ENCODE assay signal across 1 cellular context in genomic region chr19:54162241-54162805, GRCh38.
TF ChIP-seq lines count a peak whose summit lies in the region.

No MANE protein-coding gene starts in this region.

TF ChIP-seq in K562, 482 proteins besides CTCF, POLR2A, EP300 and RAD21 (continued from another document and continues in another):
- TF ChIP-seq ZNF318 (IDR thresholded peaks at IDR 0.05; ENCODE audit: borderline replicate concordance in 1 of 2, low read depth in 1 of 2) (no peak), FOXK2 (conservative IDR thresholded peaks at IDR 0.05 in 1 of 2, IDR thresholded peaks at IDR 0.05 in 1 of 2; ENCODE audit: low read depth in 2 of 2) (peak; percentile 52 to 66; a peak in 1 of 4 replicates), DLX4 (CRISPR knock-in tag; IDR thresholded peaks at IDR 0.05) (no peak), GTF2B (IDR thresholded peaks at IDR 0.05; ENCODE audit: extremely low read depth, insufficient read length) (no peak), TOE1 (IDR thresholded peaks at IDR 0.05; ENCODE audit: borderline replicate concordance) (no peak), TOE1 (CRISPR knock-in tag; IDR thresholded peaks at IDR 0.05; ENCODE audit: borderline replicate concordance, low read depth) (no peak), ZNF696 (CRISPR knock-in tag; conservative IDR thresholded peaks at IDR 0.05) (no peak), MAZ (CRISPR knock-in tag; conservative IDR thresholded peaks at IDR 0.05 in 1 of 2, IDR thresholded peaks at IDR 0.05 in 1 of 2) (0 out of 4 replicates have a peak, but pooled peaks of 1 of the 2 experiments have one; percentile 37), CC2D1A (IDR thresholded peaks at IDR 0.05) (no peak), ZBTB9 (CRISPR knock-in tag; IDR thresholded peaks at IDR 0.05) (no peak), ATF1 (CRISPR knock-in tag; IDR thresholded peaks at IDR 0.05) (no peak), ATF1 (tag; IDR thresholded peaks at IDR 0.05) (peak; percentile 24; the same call in 1 of the 2 replicates), CBFB (CRISPR knock-in tag; IDR thresholded peaks at IDR 0.05) (no peak), TAF9B (IDR thresholded peaks at IDR 0.05; ENCODE audit: partially characterized antibody) (no peak), ELF1 (tag; IDR thresholded peaks at IDR 0.05) (no peak), SRSF1 (IDR thresholded peaks at IDR 0.05; ENCODE audit: low read depth, low read length) (no peak), KLF13 (tag; IDR thresholded peaks at IDR 0.05; ENCODE audit: borderline replicate concordance, low read depth) (0 out of 2 replicates have a peak, but pooled peaks have one; percentile 12), MYC (IDR thresholded peaks at IDR 0.05; ENCODE audit: low read depth, low read length) (peak; percentile 48; the same call in 1 of the 2 replicates), MYC (CRISPR knock-in tag; IDR thresholded peaks at IDR 0.05; ENCODE audit: borderline replicate concordance, low read depth) (no peak), TRIM25 (IDR thresholded peaks at IDR 0.05; ENCODE audit: borderline replicate concordance) (no peak), GATA2 (CRISPR knock-in tag; IDR thresholded peaks at IDR 0.05) (no peak), ID3 (CRISPR knock-in tag; IDR thresholded peaks at IDR 0.05) (no peak), ID3 (tag; IDR thresholded peaks at IDR 0.05) (no peak), ZNF146 (CRISPR knock-in tag; IDR thresholded peaks at IDR 0.05; ENCODE audit: unreplicated experiment) (no peak), KDM2B (CRISPR knock-in tag; IDR thresholded peaks at IDR 0.05) (no peak), SMAD3 (CRISPR knock-in tag; conservative IDR thresholded peaks at IDR 0.05) (no peak), BRD9 (IDR thresholded peaks at IDR 0.05; ENCODE audit: low read depth, partially characterized antibody) (no peak), ZBED1 (IDR thresholded peaks at IDR 0.05) (no peak), CHD4 (IDR thresholded peaks at IDR 0.05; ENCODE audit: insufficient read depth, insufficient replicate concordance, low read depth, low read length, poor library complexity, severe bottlenecking) (no peak), HDAC2 (IDR thresholded peaks at IDR 0.05) (0 out of 2 replicates have a peak, but pooled peaks have one; percentile 65), STAT5A (IDR thresholded peaks at IDR 0.05; ENCODE audit: borderline replicate concordance, low read length) (peak; percentile 34; the same call in 1 of the 2 replicates)
- TF ChIP-seq, protein P1, sequence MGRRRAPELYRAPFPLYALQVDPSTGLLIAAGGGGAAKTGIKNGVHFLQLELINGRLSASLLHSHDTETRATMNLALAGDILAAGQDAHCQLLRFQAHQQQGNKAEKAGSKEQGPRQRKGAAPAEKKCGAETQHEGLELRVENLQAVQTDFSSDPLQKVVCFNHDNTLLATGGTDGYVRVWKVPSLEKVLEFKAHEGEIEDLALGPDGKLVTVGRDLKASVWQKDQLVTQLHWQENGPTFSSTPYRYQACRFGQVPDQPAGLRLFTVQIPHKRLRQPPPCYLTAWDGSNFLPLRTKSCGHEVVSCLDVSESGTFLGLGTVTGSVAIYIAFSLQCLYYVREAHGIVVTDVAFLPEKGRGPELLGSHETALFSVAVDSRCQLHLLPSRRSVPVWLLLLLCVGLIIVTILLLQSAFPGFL (CRISPR knock-in tag; IDR thresholded peaks at IDR 0.05): no peak
- TF ChIP-seq, protein P2, sequence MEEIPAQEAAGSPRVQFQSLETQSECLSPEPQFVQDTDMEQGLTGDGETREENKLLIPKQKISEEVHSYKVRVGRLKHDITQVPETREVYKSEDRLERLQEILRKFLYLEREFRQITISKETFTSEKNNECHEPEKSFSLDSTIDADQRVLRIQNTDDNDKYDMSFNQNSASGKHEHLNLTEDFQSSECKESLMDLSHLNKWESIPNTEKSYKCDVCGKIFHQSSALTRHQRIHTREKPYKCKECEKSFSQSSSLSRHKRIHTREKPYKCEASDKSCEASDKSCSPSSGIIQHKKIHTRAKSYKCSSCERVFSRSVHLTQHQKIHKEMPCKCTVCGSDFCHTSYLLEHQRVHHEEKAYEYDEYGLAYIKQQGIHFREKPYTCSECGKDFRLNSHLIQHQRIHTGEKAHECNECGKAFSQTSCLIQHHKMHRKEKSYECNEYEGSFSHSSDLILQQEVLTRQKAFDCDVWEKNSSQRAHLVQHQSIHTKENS (CRISPR knock-in tag; IDR thresholded peaks at IDR 0.05): no peak
- TF ChIP-seq, protein P3, sequence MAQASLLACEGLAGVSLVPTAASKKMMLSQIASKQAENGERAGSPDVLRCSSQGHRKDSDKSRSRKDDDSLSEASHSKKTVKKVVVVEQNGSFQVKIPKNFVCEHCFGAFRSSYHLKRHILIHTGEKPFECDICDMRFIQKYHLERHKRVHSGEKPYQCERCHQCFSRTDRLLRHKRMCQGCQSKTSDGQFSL (CRISPR knock-in tag; IDR thresholded peaks at IDR 0.05): peak; percentile 58; the same call in 1 of the 2 replicates
- TF ChIP-seq, protein P3 (tag; IDR thresholded peaks at IDR 0.05): peak in 1 of 2 experiments; percentile 81; a peak in 2 of 4 replicates
- TF ChIP-seq, protein P4, sequence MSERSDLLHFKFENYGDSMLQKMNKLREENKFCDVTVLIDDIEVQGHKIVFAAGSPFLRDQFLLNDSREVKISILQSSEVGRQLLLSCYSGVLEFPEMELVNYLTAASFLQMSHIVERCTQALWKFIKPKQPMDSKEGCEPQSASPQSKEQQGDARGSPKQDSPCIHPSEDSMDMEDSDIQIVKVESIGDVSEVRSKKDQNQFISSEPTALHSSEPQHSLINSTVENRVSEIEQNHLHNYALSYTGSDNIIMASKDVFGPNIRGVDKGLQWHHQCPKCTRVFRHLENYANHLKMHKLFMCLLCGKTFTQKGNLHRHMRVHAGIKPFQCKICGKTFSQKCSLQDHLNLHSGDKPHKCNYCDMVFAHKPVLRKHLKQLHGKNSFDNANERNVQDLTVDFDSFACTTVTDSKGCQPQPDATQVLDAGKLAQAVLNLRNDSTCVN (CRISPR knock-in tag; IDR thresholded peaks at IDR 0.05): no peak
- TF ChIP-seq, protein P5, sequence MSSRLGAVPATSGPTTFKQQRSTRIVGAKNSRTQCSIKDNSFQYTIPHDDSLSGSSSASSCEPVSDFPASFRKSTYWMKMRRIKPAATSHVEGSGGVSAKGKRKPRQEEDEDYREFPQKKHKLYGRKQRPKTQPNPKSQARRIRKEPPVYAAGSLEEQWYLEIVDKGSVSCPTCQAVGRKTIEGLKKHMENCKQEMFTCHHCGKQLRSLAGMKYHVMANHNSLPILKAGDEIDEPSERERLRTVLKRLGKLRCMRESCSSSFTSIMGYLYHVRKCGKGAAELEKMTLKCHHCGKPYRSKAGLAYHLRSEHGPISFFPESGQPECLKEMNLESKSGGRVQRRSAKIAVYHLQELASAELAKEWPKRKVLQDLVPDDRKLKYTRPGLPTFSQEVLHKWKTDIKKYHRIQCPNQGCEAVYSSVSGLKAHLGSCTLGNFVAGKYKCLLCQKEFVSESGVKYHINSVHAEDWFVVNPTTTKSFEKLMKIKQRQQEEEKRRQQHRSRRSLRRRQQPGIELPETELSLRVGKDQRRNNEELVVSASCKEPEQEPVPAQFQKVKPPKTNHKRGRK (tag; IDR thresholded peaks at IDR 0.05): no peak
- TF ChIP-seq, protein P6, sequence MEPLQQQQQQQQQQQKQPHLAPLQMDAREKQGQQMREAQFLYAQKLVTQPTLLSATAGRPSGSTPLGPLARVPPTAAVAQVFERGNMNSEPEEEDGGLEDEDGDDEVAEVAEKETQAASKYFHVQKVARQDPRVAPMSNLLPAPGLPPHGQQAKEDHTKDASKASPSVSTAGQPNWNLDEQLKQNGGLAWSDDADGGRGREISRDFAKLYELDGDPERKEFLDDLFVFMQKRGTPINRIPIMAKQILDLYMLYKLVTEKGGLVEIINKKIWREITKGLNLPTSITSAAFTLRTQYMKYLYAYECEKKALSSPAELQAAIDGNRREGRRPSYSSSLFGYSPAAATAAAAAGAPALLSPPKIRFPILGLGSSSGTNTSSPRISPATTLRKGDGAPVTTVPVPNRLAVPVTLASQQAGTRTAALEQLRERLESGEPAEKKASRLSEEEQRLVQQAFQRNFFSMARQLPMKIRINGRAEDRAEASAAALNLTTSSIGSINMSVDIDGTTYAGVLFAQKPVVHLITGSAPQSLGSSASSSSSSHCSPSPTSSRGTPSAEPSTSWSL (CRISPR knock-in tag; IDR thresholded peaks at IDR 0.05; ENCODE audit: borderline replicate concordance): no peak
